ENCODE assay signal across 8 cellular contexts in genomic region chr7:114084381-114085312, GRCh38.
DNase-seq lines count a peak whose midpoint lies in the region; ATAC-seq and TF ChIP-seq lines count a peak whose summit lies in the region.

No MANE protein-coding gene starts in this region.

- DNase-seq in BJ (ENCODE audit: low read depth) (no peak), NCI-H510A (lab: John Stamatoyannopoulos, UW) (peak; percentile 28), T47D (ENCODE audit: low read depth in 1 of 2, low spot score in 1 of 2) (peak; percentile 50 to 55), kidney epithelial cell (ENCODE audit: low read depth) (no peak), mesenteric fat pad (ENCODE audit: low spot score) (no peak), DMS79 (lab: John Stamatoyannopoulos, UW) (no peak)
- no peak for DNase-seq in stimulated activated naive B cell treated with anti-CD40 and anti-IgM and Interleukin-4, amounts not matched to agents 10 μg/mL and 1 μg/mL and 100 μg/mL, for 72 hours

- H3K27me3 Mint-ChIP-seq in stimulated activated naive B cell treated with anti-CD40 and anti-IgM and Interleukin-4, amounts not matched to agents 10 μg/mL and 1 μg/mL and 100 μg/mL, for 72 hours: peaks cover 58 to 83% of the 10 kb centered on the region in 2 donors

- CTCF ChIA-PET in BJ (lab: Yijun Ruan, JAX): interaction anchor here (0.7 kb wide), 1 partner anchor 1393 kb away, joined by 3 read pairs; no protein-coding TSS in a partner anchor

- POLR2A ChIA-PET in BJ (lab: Charles Lee): no interaction called here

- H3K36me3 ChIP-seq in BJ (ENCODE audit: control insufficient read depth, insufficient read depth, low read length): no peaks in the 10 kb centered on the region
- no peaks in the 10 kb centered on the region for H3K36me3 ChIP-seq in kidney epithelial cell (ENCODE audit: control insufficient read depth, insufficient read depth, low read length)

- H3K27me3 ChIP-seq in BJ (ENCODE audit: control insufficient read depth, insufficient read depth, low read length): peaks cover 36% of the 10 kb centered on the region
- peaks cover 44% of the 10 kb centered on the region for H3K27me3 ChIP-seq in kidney epithelial cell (ENCODE audit: control insufficient read depth, insufficient read depth, low read length)

- peak overlapping the region; percentile 91 for H3K27ac Mint-ChIP-seq in stimulated activated naive B cell treated with anti-CD40 and anti-IgM and Interleukin-4, amounts not matched to agents 10 μg/mL and 1 μg/mL and 100 μg/mL, for 72 hours

- peaks cover 34 to 48% of the 10 kb centered on the region in 2 donors for H3K4me1 Mint-ChIP-seq in stimulated activated naive B cell treated with anti-CD40 and anti-IgM and Interleukin-4, amounts not matched to agents 10 μg/mL and 1 μg/mL and 100 μg/mL, for 72 hours

- no peaks in the 10 kb centered on the region for H3K36me3 Mint-ChIP-seq in stimulated activated naive B cell treated with anti-CD40 and anti-IgM and Interleukin-4, amounts not matched to agents 10 μg/mL and 1 μg/mL and 100 μg/mL, for 72 hours

- in situ Hi-C loops in T47D (cut with HindIII; ENCODE audit: low pct_unique_long_range_greater_than_20kb, low sequenced_read_pairs): no loop called here

- TF ChIP-seq CTCF in BJ (IDR thresholded peaks at IDR 0.05; ENCODE audit: insufficient read depth, low read depth, low read length): no peak
- no peak for TF ChIP-seq CTCF in kidney epithelial cell (IDR thresholded peaks at IDR 0.05; ENCODE audit: insufficient read depth, low read length, poor library complexity, severe bottlenecking)

- peak; percentile 24 for ATAC-seq in GM19351 (IDR thresholded peaks at IDR 0.05; ENCODE audit: unreplicated experiment)
- peak; percentile 25 to 39 for ATAC-seq in stimulated activated naive B cell treated with anti-CD40 and anti-IgM and Interleukin-4, amounts not matched to agents 10 μg/mL and 1 μg/mL and 100 μg/mL, for 72 hours (replicated peaks)

- H3K9me3 Mint-ChIP-seq in stimulated activated naive B cell treated with anti-CD40 and anti-IgM and Interleukin-4, amounts not matched to agents 10 μg/mL and 1 μg/mL and 100 μg/mL, for 72 hours: no peaks in the 10 kb centered on the region

- peak overlapping the region; percentile 85 to 94 for H3K4me3 Mint-ChIP-seq in stimulated activated naive B cell treated with anti-CD40 and anti-IgM and Interleukin-4, amounts not matched to agents 10 μg/mL and 1 μg/mL and 100 μg/mL, for 72 hours

- H3K4me3 ChIP-seq in BJ (ENCODE audit: low read depth, low read length) (peak overlapping the region; percentile 65), kidney epithelial cell (ENCODE audit: low read depth, low read length) (peak overlapping the region; percentile 54)

Comparison
In these comparisons a context has a peak if more than half of its experiments do, and no peak if none do; other contexts are left out.
1. DNase-seq: peak in NCI-H510A (single experiment) and T47D (2 of 2); none in BJ (single experiment), kidney epithelial cell (single experiment), stimulated activated naive B cell treated with anti-CD40 and anti-IgM and Interleukin-4, amounts not matched to agents 10 μg/mL and 1 μg/mL and 100 μg/mL, for 72 hours (single experiment), mesenteric fat pad (single experiment) and DMS79 (single experiment).